ENCODE assay signal across 1 cellular context in genomic region chr22:31233001-31233400, GRCh38.
TF ChIP-seq lines count a peak whose summit lies in the region.

No MANE protein-coding gene starts in this region.

TF ChIP-seq in IMR-90, 13 proteins besides CTCF, POLR2A, EP300 and RAD21:
- TF ChIP-seq NFE2L2 (IDR thresholded peaks at IDR 0.05; ENCODE audit: low read depth, low read length) (no peak), USF2 (IDR thresholded peaks at IDR 0.05; ENCODE audit: low read depth, low read length) (peak; percentile 44; the same call in 1 of the 2 replicates)
